ENCODE assay signal across 15 cellular contexts in genomic region chr15:79966634-79967330, GRCh38. TPM values are rescaled to one million over a fixed set of nuclear protein-coding genes. Genes with fewer than 3 reads are reported as not detected.
DNase-seq lines count a peak whose midpoint lies in the region; ATAC-seq and TF ChIP-seq lines count a peak whose summit lies in the region.
"Had no signal": no experiment of that assay in that cellular context is flagged by ENCODE, and none has a peak within 500 bp of the region (broad histone marks: within the 10 kb centered on the region; RNA-seq: fewer than 3 reads in every experiment).

No MANE protein-coding gene starts in this region.

- H3K79me2 ChIP-seq in hepatocyte = no peaks in the 10 kb centered on the region

- no peaks in the 10 kb centered on the region for H3K36me3 ChIP-seq in hepatocyte (replicated peaks; ENCODE audit: insufficient read depth, low read depth)
- no peaks in the 10 kb centered on the region for H3K36me3 ChIP-seq in upper lobe of right lung
- H3K36me3 ChIP-seq in gastroesophageal sphincter = no peaks in the 10 kb centered on the region
- H3K36me3 ChIP-seq: gastrocnemius medialis had no signal

- DNase-seq in stimulated activated naive CD8-positive, alpha-beta T cell treated with anti-CD3 and anti-CD28 coated beads, Interleukin-15, Interleukin-2, amounts not matched to agents 100 U/mL and 50 U/mL, for 24 hours = no peak
- DNase-seq in WTC11 (ENCODE audit: low spot score) (no peak), hepatocyte (ENCODE audit: low spot score) (no peak), upper lobe of right lung (no peak), SIG-M5 (lab: John Stamatoyannopoulos, UW) (no peak)
- DNase-seq: activated effector memory CD4-positive, alpha-beta T cell treated with Interleukin-2 at 50 U/mL for 16 hours; DMS79; endodermal cell; gastrocnemius medialis; islet precursor cell; MV-4-11 had no signal

- intact Hi-C loops in upper lobe of right lung (cut with DNase I) = no loop called here

- H3K4me3 ChIP-seq in hepatocyte = no peak overlapping the region
- H3K4me3 ChIP-seq in upper lobe of right lung = peak overlapping the region; percentile 41
- H3K4me3 ChIP-seq in gastroesophageal sphincter = no peak overlapping the region
- H3K4me3 ChIP-seq: gastrocnemius medialis had no signal

- TF ChIP-seq EP300 in gastroesophageal sphincter (IDR thresholded peaks at IDR 0.05) = no peak

- no peaks in the 10 kb centered on the region for H3K9me2 ChIP-seq in hepatocyte (replicated peaks; ENCODE audit: insufficient read depth)

- H3K4me2 ChIP-seq in hepatocyte = no peak overlapping the region

- H3K4me1 ChIP-seq in hepatocyte (ENCODE audit: insufficient read depth) (no peaks in the 10 kb centered on the region), upper lobe of right lung (no peaks in the 10 kb centered on the region), gastroesophageal sphincter (no peaks in the 10 kb centered on the region)
- H3K4me1 ChIP-seq: gastrocnemius medialis had no signal

- no peak overlapping the region for H2AFZ ChIP-seq in hepatocyte

- H3K27me3 ChIP-seq in hepatocyte (no peaks in the 10 kb centered on the region), upper lobe of right lung (no peaks in the 10 kb centered on the region), gastroesophageal sphincter (no peaks in the 10 kb centered on the region)
- H3K27me3 ChIP-seq: gastrocnemius medialis had no signal

- H3K9me3 ChIP-seq in hepatocyte (ENCODE audit: low read depth) = no peaks in the 10 kb centered on the region
- H3K9me3 ChIP-seq in upper lobe of right lung = no peaks in the 10 kb centered on the region
- no peaks in the 10 kb centered on the region for H3K9me3 ChIP-seq in gastroesophageal sphincter
- H3K9me3 ChIP-seq: gastrocnemius medialis had no signal

- H3K9me3 Mint-ChIP-seq in stimulated activated naive CD8-positive, alpha-beta T cell treated with anti-CD3 and anti-CD28 coated beads, Interleukin-15, Interleukin-2, amounts not matched to agents 100 ng/mL and 50 ng/mL, for 24 hours = no peaks in the 10 kb centered on the region
- H3K9me3 Mint-ChIP-seq in WTC11 = no peaks in the 10 kb centered on the region
- H3K9me3 Mint-ChIP-seq: endodermal cell had no signal

- peak overlapping the region; percentile 29 for H3K27ac ChIP-seq in hepatocyte
- peak overlapping the region; percentile 72 for H3K27ac ChIP-seq in upper lobe of right lung
- H3K27ac ChIP-seq in gastroesophageal sphincter = no peak overlapping the region
- H3K27ac ChIP-seq: gastrocnemius medialis had no signal

- no peak for TF ChIP-seq POLR2A in gastroesophageal sphincter (IDR thresholded peaks at IDR 0.05)

- 92% methylated on average over 8 of the region's 8 CpGs for WGBS in hepatocyte (ENCODE audit: low lambda C conversion rate, missing lambda C conversion rate)
- 65 to 81% methylated on average over 5 to 8 of the region's 8 CpGs for WGBS in gastroesophageal sphincter (ENCODE audit: low coverage in 1 of 2), 2 donors

- CTCF ChIA-PET in WTC11 (lab: Charles Lee) = no interaction called here

- no peaks in the 10 kb centered on the region for H4K20me1 ChIP-seq in hepatocyte (ENCODE audit: insufficient read depth, poor library complexity, severe bottlenecking)

- peak overlapping the region; percentile 97 for H3K4me3 Mint-ChIP-seq in stimulated activated naive CD8-positive, alpha-beta T cell treated with anti-CD3 and anti-CD28 coated beads, Interleukin-15, Interleukin-2, amounts not matched to agents 100 ng/mL and 50 ng/mL, for 24 hours
- H3K4me3 Mint-ChIP-seq in WTC11 = no peak overlapping the region
- H3K4me3 Mint-ChIP-seq: endodermal cell had no signal

- ATAC-seq in stimulated activated naive CD8-positive, alpha-beta T cell treated with anti-CD3 and anti-CD28 coated beads, Interleukin-15, Interleukin-2, amounts not matched to agents 100 U/mL and 50 U/mL, for 24 hours = no peak
- ATAC-seq in WTC11 (no peak), upper lobe of right lung (peak; percentile 55), gastroesophageal sphincter (no peak), esophagus mucosa (no peak)
- ATAC-seq: gastrocnemius medialis, SK-N-SH treated with all-trans-retinoic acid at 6 μM for 48 hours had no signal

- POLR2A ChIA-PET in WTC11 (lab: Charles Lee) = no interaction called here

- H3K36me3 Mint-ChIP-seq in stimulated activated naive CD8-positive, alpha-beta T cell treated with anti-CD3 and anti-CD28 coated beads, Interleukin-15, Interleukin-2, amounts not matched to agents 100 ng/mL and 50 ng/mL, for 24 hours (ENCODE audit: low read depth) = peaks cover 56% of the 10 kb centered on the region
- no peaks in the 10 kb centered on the region for H3K36me3 Mint-ChIP-seq in WTC11

- H3K27ac Mint-ChIP-seq in stimulated activated naive CD8-positive, alpha-beta T cell treated with anti-CD3 and anti-CD28 coated beads, Interleukin-15, Interleukin-2, amounts not matched to agents 100 ng/mL and 50 ng/mL, for 24 hours = peak overlapping the region; percentile 100
- H3K27ac Mint-ChIP-seq in WTC11 = peak overlapping the region; percentile 12; the same call in 1 of the 2 replicates
- H3K27ac Mint-ChIP-seq: endodermal cell had no signal

- TF ChIP-seq CTCF in WTC11 (IDR thresholded peaks at IDR 0.05) (no peak), hepatocyte (IDR thresholded peaks at IDR 0.05; ENCODE audit: poor library complexity) (no peak), upper lobe of right lung (IDR thresholded peaks at IDR 0.05) (no peak), gastroesophageal sphincter (IDR thresholded peaks at IDR 0.05) (no peak)

- H3K27me3 Mint-ChIP-seq in stimulated activated naive CD8-positive, alpha-beta T cell treated with anti-CD3 and anti-CD28 coated beads, Interleukin-15, Interleukin-2, amounts not matched to agents 100 ng/mL and 50 ng/mL, for 24 hours = no peaks in the 10 kb centered on the region
- no peaks in the 10 kb centered on the region for H3K27me3 Mint-ChIP-seq in WTC11 (ENCODE audit: low read depth)

- H3K4me1 Mint-ChIP-seq in stimulated activated naive CD8-positive, alpha-beta T cell treated with anti-CD3 and anti-CD28 coated beads, Interleukin-15, Interleukin-2, amounts not matched to agents 100 ng/mL and 50 ng/mL, for 24 hours (ENCODE audit: low read depth) = peaks cover 71% of the 10 kb centered on the region
- H3K4me1 Mint-ChIP-seq in WTC11 = peaks cover 10% of the 10 kb centered on the region
- H3K4me1 Mint-ChIP-seq: endodermal cell had no signal

TF ChIP-seq in WTC11, 78 proteins besides CTCF, POLR2A, EP300 and RAD21 (continues in another document):
- TF ChIP-seq RORB (CRISPR knock-in tag; IDR thresholded peaks at IDR 0.05) (no peak), ELF4 (CRISPR knock-in tag; IDR thresholded peaks at IDR 0.05; ENCODE audit: low read depth) (no peak), JAZF1 (CRISPR knock-in tag; IDR thresholded peaks at IDR 0.05) (no peak), TEAD1 (CRISPR knock-in tag; IDR thresholded peaks at IDR 0.05) (no peak), SOX15 (CRISPR knock-in tag; IDR thresholded peaks at IDR 0.05) (no peak), ZNF263 (CRISPR knock-in tag; IDR thresholded peaks at IDR 0.05; ENCODE audit: low read depth) (no peak), NFATC4 (CRISPR knock-in tag; IDR thresholded peaks at IDR 0.05) (no peak), PRRX2 (CRISPR knock-in tag; IDR thresholded peaks at IDR 0.05) (no peak), TCF7 (CRISPR knock-in tag; IDR thresholded peaks at IDR 0.05; ENCODE audit: low read depth) (no peak), FOXP4 (CRISPR knock-in tag; IDR thresholded peaks at IDR 0.05) (no peak), STAT6 (CRISPR knock-in tag; conservative IDR thresholded peaks at IDR 0.05; ENCODE audit: low read depth) (no peak)

RNA-seq across cellular contexts. Expression of gene BCL2A1, which starts 4.2 kb away (rescaled TPM):
- total RNA-seq in WTC11 (2021) = 0.25 to 0.32 TPM (median 0.28 TPM) in 3 replicates
- 7.8 and 9.9 TPM in 2 replicates for total RNA-seq in hepatocyte
- 8.4 and 11.1 TPM in 2 replicates for polyA plus RNA-seq in hepatocyte
- 91.1 TPM for total RNA-seq in upper lobe of right lung
- 10 to 100 TPM in 1 of 4 donors, under 1 TPM in 1, not detected in 2; 0.62 to 13.3 TPM for total RNA-seq in gastroesophageal sphincter
- not detected for total RNA-seq in esophagus mucosa
- total RNA-seq: endodermal cell had no signal

Comparison
In these comparisons a context has a peak if more than half of its experiments do, and no peak if none do; other contexts are left out.
1. H3K27ac ChIP-seq: peak in hepatocyte (single experiment) and upper lobe of right lung (single experiment); none in gastroesophageal sphincter (0 of 4).